19 cellular contexts compared by ENCODE assay signal in the genomic region with DNA sequence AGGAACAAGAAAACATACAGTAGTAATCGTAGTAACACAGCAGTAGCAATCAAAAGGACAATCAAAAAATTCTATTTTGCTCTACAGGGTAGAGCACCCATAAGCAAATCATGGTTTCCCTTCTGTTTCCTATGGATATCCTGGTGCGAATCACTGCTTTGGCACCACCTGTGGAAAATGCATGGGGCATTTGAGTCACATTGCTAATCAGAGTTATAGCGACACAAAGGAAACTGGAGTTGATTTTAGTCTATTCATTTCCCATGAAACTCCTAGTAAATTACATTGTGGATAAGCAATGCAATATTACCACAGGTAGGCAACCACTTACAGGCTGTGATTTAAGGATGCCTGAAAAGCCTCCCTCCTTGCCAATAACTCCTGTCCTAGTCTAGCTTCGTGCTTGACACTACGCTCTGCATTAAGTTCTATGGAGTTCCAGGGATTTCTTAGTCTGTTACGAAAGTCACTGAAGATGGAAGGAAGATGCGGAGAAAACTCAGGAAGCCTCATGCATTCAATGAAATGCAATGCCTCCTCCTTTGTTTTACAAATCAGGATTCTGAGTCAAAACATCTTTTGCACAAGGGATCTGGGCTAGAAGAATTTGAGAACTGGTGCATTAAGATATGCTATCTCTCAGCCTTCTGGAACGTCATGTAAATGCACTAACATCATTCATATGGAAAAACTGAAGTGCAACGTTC.
DNase-seq lines count a peak whose midpoint lies in the region; FAIRE-seq and TF ChIP-seq lines count a peak whose summit lies in the region.
"Had no signal": no experiment of that assay in that cellular context is flagged by ENCODE, and none has a peak within 500 bp of the region (broad histone marks: within the 10 kb centered on the region; RNA-seq: fewer than 3 reads in every experiment).

No MANE protein-coding gene starts in this region.

- H3K36me3 Mint-ChIP-seq in H9 (ENCODE audit: insufficient read depth in 1 of 3, low read depth in 3 of 3): peaks cover 0 to 3% (median 0%) of the 10 kb centered on the region in 3 experiments; a peak in 3 of 7 replicates
- no peaks in the 10 kb centered on the region for H3K36me3 Mint-ChIP-seq in neural progenitor cell

- peak; percentile 56 for FAIRE-seq in endothelial cell of umbilical vein (lab: Jason Lieb, UNC)
- FAIRE-seq: GM12878, HepG2 had no signal

- no peaks in the 10 kb centered on the region for H3K36me3 ChIP-seq in NT2/D1 (ENCODE audit: insufficient read depth, insufficient read length, low read length)
- no peaks in the 10 kb centered on the region for H3K36me3 ChIP-seq in endothelial cell of umbilical vein (ENCODE audit: control insufficient read depth in 2 of 2, extremely low read depth in 1 of 2, insufficient read depth in 2 of 2, low read length in 2 of 2)
- H3K36me3 ChIP-seq in neural progenitor cell: no peaks in the 10 kb centered on the region
- H3K36me3 ChIP-seq: SJSA1 had no signal

- H3K27me3 Mint-ChIP-seq in H9 (ENCODE audit: low read depth): no peaks in the 10 kb centered on the region
- H3K27me3 Mint-ChIP-seq in neural progenitor cell (ENCODE audit: insufficient read depth, low read depth): no peaks in the 10 kb centered on the region

- DNase-seq in H9 (no peak), NT2/D1 (ENCODE audit: low read depth, low spot score) (peak; percentile 46), endothelial cell of umbilical vein (ENCODE audit: low read depth, low spot score) (peak; percentile 85), neural progenitor cell (ENCODE audit: low spot score) (no peak), GM13976 (ENCODE audit: low spot score) (no peak), NCI-H146 (lab: John Stamatoyannopoulos, UW) (no peak)
- no peak for DNase-seq in activated CD4-positive, alpha-beta T cell treated with anti-CD3 and anti-CD28 coated beads for 48 hours
- DNase-seq: Calu3; CD4-positive, alpha-beta T cell; DMS79; HFFc6; Kasumi-1; NCI-H2081; OCI-M1 had no signal

- H3K79me1 ChIP-seq in H9 (ENCODE audit: insufficient read depth, low read depth, low read length, poor library complexity, severe bottlenecking): no peaks in the 10 kb centered on the region

- H3K27me3 ChIP-seq in H9 (ENCODE audit: insufficient read depth, low read length) (no peaks in the 10 kb centered on the region), NT2/D1 (ENCODE audit: insufficient read depth, insufficient read length) (no peaks in the 10 kb centered on the region), endothelial cell of umbilical vein (ENCODE audit: control insufficient read depth in 2 of 2, insufficient read depth in 2 of 2, low read length in 2 of 2) (no peaks in the 10 kb centered on the region), neural progenitor cell (no peaks in the 10 kb centered on the region)

- no peaks in the 10 kb centered on the region for H3K9me1 ChIP-seq in endothelial cell of umbilical vein (replicated peaks; ENCODE audit: control insufficient read depth, extremely low read depth, insufficient read depth, low read length)

- no peak overlapping the region for H4K8ac ChIP-seq in H9 (replicated peaks; ENCODE audit: insufficient read length, low read depth, low read length)

- CTCF ChIA-PET in endothelial cell of umbilical vein (lab: Charles Lee): interaction anchor here (1.0 to 2.6 kb wide), 4 partner anchors 10 to 351 kb away, joined by 3 to 13 read pairs (median 4); no protein-coding TSS in a partner anchor

- H3K23me2 ChIP-seq in H9 (ENCODE audit: insufficient read length, low read depth, low read length, poor library complexity, severe bottlenecking): no peaks in the 10 kb centered on the region

- H3K23ac ChIP-seq in H9 (ENCODE audit: insufficient read length, low read depth, low read length): no peak overlapping the region

- POLR2A ChIA-PET in endothelial cell of umbilical vein (lab: Charles Lee): no interaction called here

- H3K4me3 Mint-ChIP-seq in H9: no peak overlapping the region; a peak in 2 of 5 replicates
- no peak overlapping the region for H3K4me3 Mint-ChIP-seq in neural progenitor cell
- H3K4me3 Mint-ChIP-seq: B cell; CD4-positive, alpha-beta T cell; HFFc6 had no signal

- in situ Hi-C loops in GM13976 (cut with MboI; ENCODE audit: low sequenced_read_pairs, unreplicated experiment): loop anchor here (5.0 to 10.0 kb wide), 2 partner anchors 239 to 346 kb away; partner anchors contain the start of gene CREB3L2

- H3K27ac ChIP-seq in H9 (ENCODE audit: insufficient read length, low read depth, low read length): no peak overlapping the region
- no peak overlapping the region for H3K27ac ChIP-seq in endothelial cell of umbilical vein (ENCODE audit: insufficient read depth, low read depth, low read length)
- no peak overlapping the region for H3K27ac ChIP-seq in neural progenitor cell
- H3K27ac ChIP-seq: RWPE1, SJSA1 had no signal

- peaks cover 6% of the 10 kb centered on the region for H3F3A ChIP-seq in neural progenitor cell (ENCODE audit: low read depth)

- intact Hi-C loops in endothelial cell of umbilical vein (cut with micrococcal nuclease): loop anchor here (5.0 kb wide), 1 partner anchor 51 kb away; no protein-coding TSS in a partner anchor

- H3K4me1 ChIP-seq in H9 (ENCODE audit: insufficient read depth, low read length) (peaks cover 10% of the 10 kb centered on the region), NT2/D1 (ENCODE audit: insufficient read depth, insufficient read length) (peaks cover 7% of the 10 kb centered on the region), endothelial cell of umbilical vein (ENCODE audit: control insufficient read depth, extremely low read depth, insufficient read depth, low read length) (peaks cover 9% of the 10 kb centered on the region), neural progenitor cell (peaks cover 21% of the 10 kb centered on the region)

- TF ChIP-seq CTCF in H9 (conservative IDR thresholded peaks at IDR 0.05): no peak
- TF ChIP-seq CTCF in endothelial cell of umbilical vein (IDR thresholded peaks at IDR 0.05; ENCODE audit: extremely low read depth in 1 of 2, insufficient read depth in 1 of 2, low read depth in 1 of 2, low read length in 2 of 2): no peak
- TF ChIP-seq CTCF in neural progenitor cell (IDR thresholded peaks at IDR 0.05): no peak
- no peak for TF ChIP-seq CTCF in GM13976 (IDR thresholded peaks at IDR 0.05; ENCODE audit: borderline replicate concordance, control extremely low read depth, extremely low read depth, insufficient read depth, missing control alignments)

- H3T11ph ChIP-seq in H9 (ENCODE audit: low read length): no peak overlapping the region

- WGBS in H9 (ENCODE audit: extremely low coverage, insufficient read length, low lambda C conversion rate): no CpG with 5 or more reads among the region's 9 CpGs

- dilution Hi-C loops in endothelial cell of umbilical vein (cut with MboI; ENCODE audit: extremely low pct_ligation_motif_present, low sequenced_read_pairs): no loop called here

- H2BK15ac ChIP-seq in H9 (ENCODE audit: low read depth, low read length): no peak overlapping the region

- H3K4me1 Mint-ChIP-seq in H9: peaks cover 41 to 43% of the 10 kb centered on the region in 2 experiments
- peaks cover 22% of the 10 kb centered on the region for H3K4me1 Mint-ChIP-seq in neural progenitor cell
- H3K4me1 Mint-ChIP-seq: B cell had no signal

- no peak overlapping the region for H2BK120ac ChIP-seq in H9 (ENCODE audit: low read depth, low read length, poor library complexity, severe bottlenecking)

- no peak overlapping the region for H2BK20ac ChIP-seq in H9 (ENCODE audit: low read depth, low read length, poor library complexity, severe bottlenecking)

- no peak overlapping the region for H3K56ac ChIP-seq in H9 (ENCODE audit: insufficient read length, low read depth, low read length)

- no peaks in the 10 kb centered on the region for H4K20me1 ChIP-seq in H9 (ENCODE audit: control insufficient read depth, insufficient read depth, insufficient read length)
- no peaks in the 10 kb centered on the region for H4K20me1 ChIP-seq in endothelial cell of umbilical vein (replicated peaks; ENCODE audit: control insufficient read depth, extremely low read depth, insufficient read depth, low read length)
- H4K20me1 ChIP-seq in neural progenitor cell (ENCODE audit: low read depth): no peaks in the 10 kb centered on the region

- no peak overlapping the region for H3K14ac ChIP-seq in H9 (ENCODE audit: insufficient read depth, low read length)

- peak overlapping the region; percentile 32 for H3K4me2 ChIP-seq in H9 (ENCODE audit: insufficient read depth, insufficient read length, low read length)
- H3K4me2 ChIP-seq in endothelial cell of umbilical vein (ENCODE audit: insufficient read depth, low read length): no peak overlapping the region
- peak overlapping the region; percentile 25 for H3K4me2 ChIP-seq in neural progenitor cell

- no peak overlapping the region for H3K9ac ChIP-seq in H9 (ENCODE audit: extremely low read depth, insufficient read length, low read length)
- H3K9ac ChIP-seq in NT2/D1 (ENCODE audit: insufficient read length, low read depth): peak overlapping the region; percentile 45
- no peak overlapping the region for H3K9ac ChIP-seq in endothelial cell of umbilical vein (replicated peaks; ENCODE audit: extremely low read depth, insufficient read depth, low read length)
- H3K9ac ChIP-seq in neural progenitor cell: no peak overlapping the region

- H3K9me3 ChIP-seq in H9 (ENCODE audit: control insufficient read depth, low read depth, low read length) (no peaks in the 10 kb centered on the region), NT2/D1 (ENCODE audit: insufficient read depth, low read length) (no peaks in the 10 kb centered on the region), endothelial cell of umbilical vein (replicated peaks; ENCODE audit: control insufficient read depth, insufficient read depth, low read length) (no peaks in the 10 kb centered on the region), neural progenitor cell (ENCODE audit: low read depth) (no peaks in the 10 kb centered on the region)
- H3K9me3 ChIP-seq: SJSA1 had no signal

- H3K9me3 Mint-ChIP-seq in H9: peaks cover 0 to 3% of the 10 kb centered on the region in 2 experiments; a peak in 1 of 5 replicates
- no peaks in the 10 kb centered on the region for H3K9me3 Mint-ChIP-seq in neural progenitor cell
- H3K9me3 Mint-ChIP-seq: CD4-positive, alpha-beta T cell; HFFc6 had no signal

- no peak overlapping the region for H4K5ac ChIP-seq in H9 (ENCODE audit: insufficient read length, low read depth, low read length)

- no peak overlapping the region for H2BK5ac ChIP-seq in H9 (ENCODE audit: insufficient read length, low read length)

- H3K4ac ChIP-seq in H9 (ENCODE audit: low read depth, low read length): no peak overlapping the region

- H3K27ac Mint-ChIP-seq in H9 (peak overlapping the region in 1 of 3 experiments; percentile 45; a peak in 1 of 7 replicates), neural progenitor cell (no peak overlapping the region)
- H3K27ac Mint-ChIP-seq: B cell; CD4-positive, alpha-beta T cell; HFFc6 had no signal

- H4K91ac ChIP-seq in H9 (ENCODE audit: insufficient read length, low read depth, low read length): no peak overlapping the region

- no peak overlapping the region for H2AK5ac ChIP-seq in H9 (ENCODE audit: insufficient read length, low read length)

- no peaks in the 10 kb centered on the region for H3K79me2 ChIP-seq in H9 (ENCODE audit: insufficient read depth, low read length)
- H3K79me2 ChIP-seq in endothelial cell of umbilical vein (ENCODE audit: control insufficient read depth, insufficient read depth, low read length): no peaks in the 10 kb centered on the region
- H3K79me2 ChIP-seq in neural progenitor cell (ENCODE audit: low read depth): no peaks in the 10 kb centered on the region

- no peak overlapping the region for H2AFZ ChIP-seq in H9 (ENCODE audit: low read length)
- H2AFZ ChIP-seq in endothelial cell of umbilical vein (ENCODE audit: low read depth, low read length): no peak overlapping the region
- no peak overlapping the region for H2AFZ ChIP-seq in neural progenitor cell (replicated peaks)

- no peak for TF ChIP-seq POLR2A in endothelial cell of umbilical vein (IDR thresholded peaks at IDR 0.05; ENCODE audit: low read depth, low read length)

- H3K18ac ChIP-seq in H9 (ENCODE audit: insufficient read length, low read depth, low read length): no peak overlapping the region

- H3K4me3 ChIP-seq in NT2/D1 (ENCODE audit: insufficient read length, low read depth) (no peak overlapping the region), endothelial cell of umbilical vein (replicated peaks in 1 of 3; ENCODE audit: insufficient read depth in 1 of 3, low read depth in 1 of 3, low read length in 3 of 3) (no peak overlapping the region), neural progenitor cell (no peak overlapping the region)
- H3K4me3 ChIP-seq: GM12878, SJSA1 had no signal

- no peak overlapping the region for H2BK12ac ChIP-seq in H9 (ENCODE audit: insufficient read length, low read depth, low read length)

- BruUV-seq in endothelial cell of umbilical vein (replicated peaks; lab: Mats Ljungman, UMichigan): no TSS peak

Comparison
In these comparisons a context has a peak if more than half of its experiments do, and no peak if none do; other contexts are left out.
1. DNase-seq: peak in NT2/D1 (single experiment) and endothelial cell of umbilical vein (single experiment); none in H9 (single experiment), neural progenitor cell (single experiment), GM13976 (single experiment), activated CD4-positive, alpha-beta T cell treated with anti-CD3 and anti-CD28 coated beads for 48 hours (single experiment) and NCI-H146 (single experiment).